1 cellular context compared by ENCODE assay signal in the genomic region with DNA sequence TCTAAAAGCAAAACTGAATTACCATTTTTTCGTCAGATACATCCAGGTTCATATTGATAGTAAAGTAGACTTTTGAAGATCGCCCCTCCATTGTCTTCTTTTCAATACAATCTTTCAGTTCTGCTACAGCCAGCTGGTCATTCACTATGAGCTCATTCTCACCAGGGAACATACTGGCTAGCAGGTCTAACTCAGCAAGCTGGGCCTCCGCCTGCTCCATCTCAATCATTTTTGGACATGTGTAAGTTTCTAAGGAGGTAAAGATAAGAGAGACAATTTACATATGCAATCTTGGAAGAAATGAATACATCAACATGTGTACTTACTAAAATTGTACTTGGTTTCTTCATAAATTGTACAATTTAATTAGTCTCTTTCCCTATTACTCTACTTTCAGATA.
TF ChIP-seq lines count a peak whose summit lies in the region.

No MANE protein-coding gene starts in this region.

TF ChIP-seq in K562, 482 proteins besides CTCF, POLR2A, EP300 and RAD21:
- TF ChIP-seq, protein P1, sequence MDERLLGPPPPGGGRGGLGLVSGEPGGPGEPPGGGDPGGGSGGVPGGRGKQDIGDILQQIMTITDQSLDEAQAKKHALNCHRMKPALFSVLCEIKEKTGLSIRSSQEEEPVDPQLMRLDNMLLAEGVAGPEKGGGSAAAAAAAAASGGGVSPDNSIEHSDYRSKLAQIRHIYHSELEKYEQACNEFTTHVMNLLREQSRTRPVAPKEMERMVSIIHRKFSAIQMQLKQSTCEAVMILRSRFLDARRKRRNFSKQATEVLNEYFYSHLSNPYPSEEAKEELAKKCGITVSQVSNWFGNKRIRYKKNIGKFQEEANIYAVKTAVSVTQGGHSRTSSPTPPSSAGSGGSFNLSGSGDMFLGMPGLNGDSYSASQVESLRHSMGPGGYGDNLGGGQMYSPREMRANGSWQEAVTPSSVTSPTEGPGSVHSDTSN (CRISPR knock-in tag; IDR thresholded peaks at IDR 0.05; ENCODE audit: low read depth), result no peak
- TF ChIP-seq, protein P1 (tag; conservative IDR thresholded peaks at IDR 0.05; ENCODE audit: low read depth), result peak; percentile 67
- TF ChIP-seq MEIS2 (IDR thresholded peaks at IDR 0.05; ENCODE audit: partially characterized antibody), result peak; percentile 73
- 0 out of 2 replicates have a peak, but pooled peaks have one; percentile 17 for TF ChIP-seq CBFA2T3 (IDR thresholded peaks at IDR 0.05)
- TF ChIP-seq, protein P2, sequence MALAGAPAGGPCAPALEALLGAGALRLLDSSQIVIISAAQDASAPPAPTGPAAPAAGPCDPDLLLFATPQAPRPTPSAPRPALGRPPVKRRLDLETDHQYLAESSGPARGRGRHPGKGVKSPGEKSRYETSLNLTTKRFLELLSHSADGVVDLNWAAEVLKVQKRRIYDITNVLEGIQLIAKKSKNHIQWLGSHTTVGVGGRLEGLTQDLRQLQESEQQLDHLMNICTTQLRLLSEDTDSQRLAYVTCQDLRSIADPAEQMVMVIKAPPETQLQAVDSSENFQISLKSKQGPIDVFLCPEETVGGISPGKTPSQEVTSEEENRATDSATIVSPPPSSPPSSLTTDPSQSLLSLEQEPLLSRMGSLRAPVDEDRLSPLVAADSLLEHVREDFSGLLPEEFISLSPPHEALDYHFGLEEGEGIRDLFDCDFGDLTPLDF (CRISPR knock-in tag; IDR thresholded peaks at IDR 0.05), result no peak
